Comparison of ENCODE assay signal across 8 cellular contexts in the genomic region with DNA sequence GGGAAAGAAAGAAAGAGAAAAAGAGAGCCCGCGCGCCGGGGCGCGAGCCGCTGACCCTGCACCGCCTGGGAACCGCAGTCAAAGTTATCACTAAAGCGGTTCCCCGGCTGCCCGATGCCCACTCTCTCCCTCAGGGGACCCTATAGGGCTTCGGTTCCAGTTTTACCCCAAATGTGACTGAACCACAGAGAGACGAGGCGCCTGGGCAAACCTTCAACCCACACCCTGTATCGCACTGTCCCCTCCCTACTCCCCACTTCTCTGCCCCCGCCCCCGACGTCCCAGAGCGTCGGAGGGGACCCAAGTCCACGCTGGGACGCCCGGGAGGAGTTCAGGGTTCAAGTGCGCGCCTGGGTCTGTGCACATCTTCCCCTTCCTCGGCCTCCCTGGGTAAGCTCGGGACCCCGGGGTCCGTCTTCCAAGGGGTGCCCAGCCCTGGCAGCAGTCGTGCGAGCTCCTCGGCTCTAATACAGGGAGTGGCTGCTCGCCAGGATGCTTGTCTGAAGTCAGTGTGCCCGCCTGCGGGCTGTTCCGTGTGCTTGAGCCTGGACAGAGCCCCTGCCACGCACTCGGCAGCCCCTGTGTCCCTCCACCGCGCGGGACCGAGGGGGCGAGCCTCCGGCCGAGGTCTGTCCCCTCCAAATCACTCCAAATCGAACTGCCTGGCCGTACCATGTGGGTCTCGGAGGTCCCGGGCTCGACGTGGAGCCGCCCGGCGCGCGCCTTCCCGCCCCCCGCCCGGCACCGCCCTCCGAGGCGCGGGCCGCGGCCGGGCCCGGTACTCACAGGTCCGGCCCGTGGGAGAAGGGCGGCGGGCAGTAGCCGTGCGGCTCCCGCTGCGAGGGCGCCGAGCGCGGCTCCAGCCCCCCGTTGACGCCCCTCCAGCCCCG. TPM values are rescaled to one million over a fixed set of nuclear protein-coding genes. Genes with fewer than 3 reads are reported as not detected.
DNase-seq lines count a peak whose midpoint lies in the region; FAIRE-seq and TF ChIP-seq lines count a peak whose summit lies in the region.

No MANE protein-coding gene starts in this region.

- intact Hi-C loops in prostate gland (cut with DNase I): no loop called here

- H3K4me3 ChIP-seq in cardiac muscle cell (peak overlapping the region; percentile 72), prostate gland (peak overlapping the region; percentile 42 to 47)

- H3K9me3 ChIP-seq in cardiac muscle cell (ENCODE audit: low read depth) (no peaks in the 10 kb centered on the region), prostate gland (no peaks in the 10 kb centered on the region)

- TF ChIP-seq POLR2A in H54 (IDR thresholded peaks at IDR 0.05; ENCODE audit: low read depth, low read length) (peak; percentile 29; the same call in 1 of the 2 replicates), prostate gland (IDR thresholded peaks at IDR 0.05) (no peak)

- WGBS in prostate gland: 1% methylated on average over 74 of the region's 83 CpGs

- H3K4me1 ChIP-seq in cardiac muscle cell (ENCODE audit: low read depth) (peaks cover 10% of the 10 kb centered on the region), prostate gland (replicated peaks) (no peaks in the 10 kb centered on the region)

- no peak for TF ChIP-seq CTCF in GM10266 (IDR thresholded peaks at IDR 0.05; ENCODE audit: control insufficient read depth, insufficient read depth, low read depth, missing control alignments)
- TF ChIP-seq CTCF in cardiac muscle cell (IDR thresholded peaks at IDR 0.05; ENCODE audit: low read depth, low read length): no peak
- TF ChIP-seq CTCF in prostate gland (IDR thresholded peaks at IDR 0.05): no peak

- FAIRE-seq in H54 (lab: Jason Lieb, UNC): no peak

- H3K36me3 ChIP-seq in cardiac muscle cell (no peaks in the 10 kb centered on the region), prostate gland (no peaks in the 10 kb centered on the region)

- DNase-seq in GM10266 (ENCODE audit: extremely low spot score) (peak; percentile 51), H54 (ENCODE audit: insufficient read length, low spot score) (no peak), M059J (ENCODE audit: low read depth) (peak; percentile 43), cardiac muscle cell (ENCODE audit: low read depth in 1 of 2, low spot score in 1 of 2) (peak; percentile 11 to 63), prostate gland (ENCODE audit: low spot score) (peak; percentile 13), NCI-H1048 (lab: John Stamatoyannopoulos, UW) (no peak), occipital lobe (lab: John Stamatoyannopoulos, UW) (no peak)
- peak; percentile 68 for DNase-seq in activated effector memory CD4-positive, alpha-beta T cell treated with anti-CD3 and anti-CD28 coated beads, Interleukin-2, amount 50 U/mL, for 16 hours

- H3K27me3 ChIP-seq in cardiac muscle cell (peaks cover 21% of the 10 kb centered on the region), prostate gland (replicated peaks; ENCODE audit: insufficient read depth) (no peaks in the 10 kb centered on the region)

- H3K27ac ChIP-seq in cardiac muscle cell: peak overlapping the region; percentile 77
- H3K27ac ChIP-seq in prostate gland: peak overlapping the region in 1 of 2 donors; percentile 5

RNA-seq across cellular contexts. Expression of a gene that starts 0.9 kb away (rescaled TPM):
- 1.6 and 2.9 TPM in 2 replicates for total RNA-seq in M059J (2014; rRNA removed; shearing (Covaris generic))
- total RNA-seq in cardiac muscle cell (51.2 and 54.1 TPM in 2 replicates), prostate gland (1 to 10 TPM in 1 of 2 donors, not detected in 1; 1.5 TPM), occipital lobe (9.7 TPM)
- polyA plus RNA-seq in cardiac muscle cell: 46.8 and 48.7 TPM in 2 replicates

Comparison
In these comparisons a context has a peak if more than half of its experiments do, and no peak if none do; other contexts are left out.
1. DNase-seq: peak in GM10266 (single experiment), M059J (single experiment), activated effector memory CD4-positive, alpha-beta T cell treated with anti-CD3 and anti-CD28 coated beads, Interleukin-2, amount 50 U/mL, for 16 hours (single experiment), cardiac muscle cell (2 of 2) and prostate gland (single experiment); none in H54 (single experiment), NCI-H1048 (single experiment) and occipital lobe (single experiment).